1 cellular context compared by ENCODE assay signal in the genomic region with DNA sequence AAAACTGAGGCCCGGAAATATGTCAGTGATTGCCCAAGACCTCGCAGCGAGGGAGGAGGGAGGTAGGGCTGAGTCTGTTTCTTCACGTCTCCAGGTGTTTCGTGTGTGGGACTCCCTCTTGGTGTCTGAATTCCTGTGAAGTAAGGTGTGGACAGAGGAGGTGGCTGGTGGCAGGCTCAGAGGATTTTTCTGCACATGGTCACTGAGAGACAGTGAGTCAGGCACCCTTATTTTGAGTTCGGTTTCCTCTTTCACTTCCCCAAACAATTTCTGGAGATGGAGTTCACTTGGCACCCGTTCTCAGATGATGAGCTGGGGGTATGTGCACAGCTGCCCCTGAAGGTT.
TF ChIP-seq lines count a peak whose summit lies in the region.

No MANE protein-coding gene starts in this region.

TF ChIP-seq in GM23338, 12 proteins besides CTCF, POLR2A, EP300 and RAD21 (continued from another document):
- TF ChIP-seq STAT1 (IDR thresholded peaks at IDR 0.05; ENCODE audit: unreplicated experiment) (no peak), ZNF114 (CRISPR knock-in tag; IDR thresholded peaks at IDR 0.05) (no peak), EZH2phosphoT487 (IDR thresholded peaks at IDR 0.05; ENCODE audit: unreplicated experiment) (no peak), JUNB (IDR thresholded peaks at IDR 0.05; ENCODE audit: unreplicated experiment) (no peak), POLR2AphosphoS5 (IDR thresholded peaks at IDR 0.05; ENCODE audit: low read depth) (no peak)
- TF ChIP-seq, protein P1, sequence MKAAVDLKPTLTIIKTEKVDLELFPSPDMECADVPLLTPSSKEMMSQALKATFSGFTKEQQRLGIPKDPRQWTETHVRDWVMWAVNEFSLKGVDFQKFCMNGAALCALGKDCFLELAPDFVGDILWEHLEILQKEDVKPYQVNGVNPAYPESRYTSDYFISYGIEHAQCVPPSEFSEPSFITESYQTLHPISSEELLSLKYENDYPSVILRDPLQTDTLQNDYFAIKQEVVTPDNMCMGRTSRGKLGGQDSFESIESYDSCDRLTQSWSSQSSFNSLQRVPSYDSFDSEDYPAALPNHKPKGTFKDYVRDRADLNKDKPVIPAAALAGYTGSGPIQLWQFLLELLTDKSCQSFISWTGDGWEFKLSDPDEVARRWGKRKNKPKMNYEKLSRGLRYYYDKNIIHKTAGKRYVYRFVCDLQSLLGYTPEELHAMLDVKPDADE (IDR thresholded peaks at IDR 0.05): no peak
- TF ChIP-seq, protein P2, sequence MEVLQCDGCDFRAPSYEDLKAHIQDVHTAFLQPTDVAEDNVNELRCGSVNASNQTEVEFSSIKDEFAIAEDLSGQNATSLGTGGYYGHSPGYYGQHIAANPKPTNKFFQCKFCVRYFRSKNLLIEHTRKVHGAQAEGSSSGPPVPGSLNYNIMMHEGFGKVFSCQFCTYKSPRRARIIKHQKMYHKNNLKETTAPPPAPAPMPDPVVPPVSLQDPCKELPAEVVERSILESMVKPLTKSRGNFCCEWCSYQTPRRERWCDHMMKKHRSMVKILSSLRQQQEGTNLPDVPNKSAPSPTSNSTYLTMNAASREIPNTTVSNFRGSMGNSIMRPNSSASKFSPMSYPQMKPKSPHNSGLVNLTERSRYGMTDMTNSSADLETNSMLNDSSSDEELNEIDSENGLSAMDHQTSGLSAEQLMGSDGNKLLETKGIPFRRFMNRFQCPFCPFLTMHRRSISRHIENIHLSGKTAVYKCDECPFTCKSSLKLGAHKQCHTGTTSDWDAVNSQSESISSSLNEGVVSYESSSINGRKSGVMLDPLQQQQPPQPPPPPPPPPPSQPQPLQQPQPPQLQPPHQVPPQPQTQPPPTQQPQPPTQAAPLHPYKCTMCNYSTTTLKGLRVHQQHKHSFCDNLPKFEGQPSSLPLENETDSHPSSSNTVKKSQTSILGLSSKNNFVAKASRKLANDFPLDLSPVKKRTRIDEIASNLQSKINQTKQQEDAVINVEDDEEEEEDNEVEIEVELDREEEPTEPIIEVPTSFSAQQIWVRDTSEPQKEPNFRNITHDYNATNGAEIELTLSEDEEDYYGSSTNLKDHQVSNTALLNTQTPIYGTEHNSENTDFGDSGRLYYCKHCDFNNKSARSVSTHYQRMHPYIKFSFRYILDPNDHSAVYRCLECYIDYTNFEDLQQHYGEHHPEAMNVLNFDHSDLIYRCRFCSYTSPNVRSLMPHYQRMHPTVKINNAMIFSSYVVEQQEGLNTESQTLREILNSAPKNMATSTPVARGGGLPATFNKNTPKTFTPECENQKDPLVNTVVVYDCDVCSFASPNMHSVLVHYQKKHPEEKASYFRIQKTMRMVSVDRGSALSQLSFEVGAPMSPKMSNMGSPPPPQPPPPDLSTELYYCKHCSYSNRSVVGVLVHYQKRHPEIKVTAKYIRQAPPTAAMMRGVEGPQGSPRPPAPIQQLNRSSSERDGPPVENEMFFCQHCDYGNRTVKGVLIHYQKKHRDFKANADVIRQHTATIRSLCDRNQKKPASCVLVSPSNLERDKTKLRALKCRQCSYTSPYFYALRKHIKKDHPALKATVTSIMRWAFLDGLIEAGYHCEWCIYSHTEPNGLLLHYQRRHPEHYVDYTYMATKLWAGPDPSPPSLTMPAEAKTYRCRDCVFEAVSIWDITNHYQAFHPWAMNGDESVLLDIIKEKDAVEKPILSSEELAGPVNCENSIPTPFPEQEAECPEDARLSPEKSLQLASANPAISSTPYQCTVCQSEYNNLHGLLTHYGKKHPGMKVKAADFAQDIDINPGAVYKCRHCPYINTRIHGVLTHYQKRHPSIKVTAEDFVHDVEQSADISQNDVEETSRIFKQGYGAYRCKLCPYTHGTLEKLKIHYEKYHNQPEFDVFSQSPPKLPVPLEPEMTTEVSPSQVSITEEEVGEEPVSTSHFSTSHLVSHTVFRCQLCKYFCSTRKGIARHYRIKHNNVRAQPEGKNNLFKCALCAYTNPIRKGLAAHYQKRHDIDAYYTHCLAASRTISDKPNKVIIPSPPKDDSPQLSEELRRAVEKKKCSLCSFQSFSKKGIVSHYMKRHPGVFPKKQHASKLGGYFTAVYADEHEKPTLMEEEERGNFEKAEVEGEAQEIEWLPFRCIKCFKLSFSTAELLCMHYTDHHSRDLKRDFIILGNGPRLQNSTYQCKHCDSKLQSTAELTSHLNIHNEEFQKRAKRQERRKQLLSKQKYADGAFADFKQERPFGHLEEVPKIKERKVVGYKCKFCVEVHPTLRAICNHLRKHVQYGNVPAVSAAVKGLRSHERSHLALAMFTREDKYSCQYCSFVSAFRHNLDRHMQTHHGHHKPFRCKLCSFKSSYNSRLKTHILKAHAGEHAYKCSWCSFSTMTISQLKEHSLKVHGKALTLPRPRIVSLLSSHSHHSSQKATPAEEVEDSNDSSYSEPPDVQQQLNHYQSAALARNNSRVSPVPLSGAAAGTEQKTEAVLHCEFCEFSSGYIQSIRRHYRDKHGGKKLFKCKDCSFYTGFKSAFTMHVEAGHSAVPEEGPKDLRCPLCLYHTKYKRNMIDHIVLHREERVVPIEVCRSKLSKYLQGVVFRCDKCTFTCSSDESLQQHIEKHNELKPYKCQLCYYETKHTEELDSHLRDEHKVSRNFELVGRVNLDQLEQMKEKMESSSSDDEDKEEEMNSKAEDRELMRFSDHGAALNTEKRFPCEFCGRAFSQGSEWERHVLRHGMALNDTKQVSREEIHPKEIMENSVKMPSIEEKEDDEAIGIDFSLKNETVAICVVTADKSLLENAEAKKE (CRISPR knock-in tag; IDR thresholded peaks at IDR 0.05): no peak
TF ChIP-seq in GM23338: peak in this region for 0.
